In genomic region chr3:23276913-23277658, GRCh38 we compare ENCODE assay signal across 17 cellular contexts.
DNase-seq lines count a peak whose midpoint lies in the region; ATAC-seq and TF ChIP-seq lines count a peak whose summit lies in the region.
"Had no signal": no experiment of that assay in that cellular context is flagged by ENCODE, and none has a peak within 500 bp of the region (broad histone marks: within the 10 kb centered on the region; RNA-seq: fewer than 3 reads in every experiment).

No MANE protein-coding gene starts in this region.

- H3K4me3 Mint-ChIP-seq in activated T-helper 2 cell treated with anti-CD3 and anti-CD28 coated beads, Interferon-gamma antibody, Interleukin-2, Interleukin-4, amounts not matched to agents 10 μg/mL and 5 μg/mL and 100 μg/mL, durations not matched to agents 14 hours and 24 hours and 36 hours (ENCODE audit: low read depth), result no peak overlapping the region
- H3K4me3 Mint-ChIP-seq: CD8-positive, alpha-beta memory T cell had no signal

- no peak overlapping the region for H3K27ac Mint-ChIP-seq in activated T-helper 2 cell treated with anti-CD3 and anti-CD28 coated beads, Interferon-gamma antibody, Interleukin-2, Interleukin-4, amounts not matched to agents 10 μg/mL and 5 μg/mL and 100 μg/mL, durations not matched to agents 14 hours and 24 hours and 36 hours
- H3K27ac Mint-ChIP-seq: CD8-positive, alpha-beta memory T cell had no signal

- H3K4me1 Mint-ChIP-seq in activated T-helper 2 cell treated with anti-CD3 and anti-CD28 coated beads, Interferon-gamma antibody, Interleukin-2, Interleukin-4, amounts not matched to agents 10 μg/mL and 5 μg/mL and 100 μg/mL, durations not matched to agents 14 hours and 24 hours and 36 hours (ENCODE audit: low read depth), result no peaks in the 10 kb centered on the region
- H3K4me1 Mint-ChIP-seq: CD8-positive, alpha-beta memory T cell had no signal

- H3K36me3 Mint-ChIP-seq in activated T-helper 2 cell treated with anti-CD3 and anti-CD28 coated beads, Interferon-gamma antibody, Interleukin-2, Interleukin-4, amounts not matched to agents 10 μg/mL and 5 μg/mL and 100 μg/mL, durations not matched to agents 14 hours and 24 hours and 36 hours (ENCODE audit: low read depth), result no peaks in the 10 kb centered on the region
- H3K36me3 Mint-ChIP-seq: CD8-positive, alpha-beta memory T cell had no signal

- no peaks in the 10 kb centered on the region for H3K9me3 Mint-ChIP-seq in activated T-helper 2 cell treated with anti-CD3 and anti-CD28 coated beads, Interferon-gamma antibody, Interleukin-2, Interleukin-4, amounts not matched to agents 10 μg/mL and 5 μg/mL and 100 μg/mL, durations not matched to agents 14 hours and 24 hours and 36 hours
- H3K9me3 Mint-ChIP-seq: CD8-positive, alpha-beta memory T cell had no signal

- ATAC-seq in SK-N-SH treated with all-trans-retinoic acid at 6 μM for 48 hours, result no peak
- ATAC-seq in HG03025 (IDR thresholded peaks at IDR 0.05; ENCODE audit: low FRiP score, unreplicated experiment), result no peak
- ATAC-seq in HG03378 (IDR thresholded peaks at IDR 0.05; ENCODE audit: unreplicated experiment), result no peak

- no peaks in the 10 kb centered on the region for H3K27me3 Mint-ChIP-seq in activated T-helper 2 cell treated with anti-CD3 and anti-CD28 coated beads, Interferon-gamma antibody, Interleukin-2, Interleukin-4, amounts not matched to agents 10 μg/mL and 5 μg/mL and 100 μg/mL, durations not matched to agents 14 hours and 24 hours and 36 hours (ENCODE audit: low read depth)
- H3K27me3 Mint-ChIP-seq: CD8-positive, alpha-beta memory T cell had no signal

- intact Hi-C loops in activated T-helper 2 cell treated with anti-CD3 and anti-CD28 coated beads, Interferon-gamma antibody, Interleukin-2, Interleukin-4, amounts not matched to agents 10 μg/mL and 5 μg/mL and 100 μg/mL, durations not matched to agents 14 hours and 24 hours and 36 hours (cut with micrococcal nuclease), result no loop called here

- DNase-seq in NCI-H748 (lab: John Stamatoyannopoulos, UW; ENCODE audit: unreplicated experiment), result peak; percentile 5
- no peak for DNase-seq in NCI-H748 treated with DMSO at 0.1 percent for 48 hours (lab: John Stamatoyannopoulos, UW)
- DNase-seq in NCI-H146 treated with DMSO at 0.1 percent for 48 hours (lab: John Stamatoyannopoulos, UW; ENCODE audit: unreplicated experiment), result peak; percentile 27
- DNase-seq in activated T-helper 2 cell treated with anti-CD3 and anti-CD28 coated beads, Interferon-gamma antibody, Interleukin-2, Interleukin-4, amounts not matched to agents 10 μg/mL and 5 μg/mL and 100 μg/mL, durations not matched to agents 14 hours and 24 hours and 36 hours (ENCODE audit: low spot score), result no peak
- DNase-seq: Calu3; CD8-positive, alpha-beta memory T cell; DMS153; GDM1; KG1; NCI-H1105 treated with DMSO at 0.1 percent for 48 hours; NCI-H1694 treated with DMSO at 0.1 percent for 48 hours; NCI-H345; SIG-M5; T-helper 9 cell had no signal

TF ChIP-seq in SK-N-SH treated with all-trans-retinoic acid at 6 μM for 48 hours, 23 proteins besides CTCF, POLR2A, EP300 and RAD21:
- TF ChIP-seq SNAI2 (CRISPR knock-in tag; IDR thresholded peaks at IDR 0.05), result no peak
- peak; percentile 45; the same call in 1 of the 2 replicates for TF ChIP-seq TCF4 (CRISPR knock-in tag; IDR thresholded peaks at IDR 0.05; ENCODE audit: borderline replicate concordance)
- TF ChIP-seq OSR1 (CRISPR knock-in tag; IDR thresholded peaks at IDR 0.05), result no peak

Comparison
In these comparisons a context has a peak if more than half of its experiments do, and no peak if none do; other contexts are left out.
1. DNase-seq: peak in NCI-H748 (single experiment) and NCI-H146 treated with DMSO at 0.1 percent for 48 hours (single experiment); none in NCI-H748 treated with DMSO at 0.1 percent for 48 hours (single experiment) and activated T-helper 2 cell treated with anti-CD3 and anti-CD28 coated beads, Interferon-gamma antibody, Interleukin-2, Interleukin-4, amounts not matched to agents 10 μg/mL and 5 μg/mL and 100 μg/mL, durations not matched to agents 14 hours and 24 hours and 36 hours (single experiment).